8 cellular contexts compared by ENCODE assay signal in genomic region chr12:45727994-45728624, GRCh38. TPM values are rescaled to one million over a fixed set of nuclear protein-coding genes. Genes with fewer than 3 reads are reported as not detected.
DNase-seq lines count a peak whose midpoint lies in the region; ATAC-seq and TF ChIP-seq lines count a peak whose summit lies in the region.

No MANE protein-coding gene starts in this region.

- H3K27me3 ChIP-seq in OCI-LY3 (ENCODE audit: low read depth, low read length) (no peaks in the 10 kb centered on the region), endodermal cell (ENCODE audit: control insufficient read depth, insufficient read depth, low read length, poor library complexity, severe bottlenecking) (peaks cover 30% of the 10 kb centered on the region), neural progenitor cell (no peaks in the 10 kb centered on the region)

- no peak for ATAC-seq in GM19324 (IDR thresholded peaks at IDR 0.05; ENCODE audit: low FRiP score, unreplicated experiment)

- DNase-seq in T-helper 2 cell treated with Interferon-gamma antibody and Interleukin-4, amounts not matched to agents 5 μg/mL and 100 μg/mL, for 36 hours (ENCODE audit: low spot score): no peak
- DNase-seq in T-helper 2 cell (no peak), endodermal cell (no peak), neural progenitor cell (ENCODE audit: low spot score) (no peak), SKM-1 (lab: John Stamatoyannopoulos, UW; ENCODE audit: unreplicated experiment) (no peak), LoVo (ENCODE audit: low spot score) (no peak)

- H3K9ac ChIP-seq in OCI-LY3 (ENCODE audit: low read length): peak overlapping the region; percentile 98
- H3K9ac ChIP-seq in endodermal cell (ENCODE audit: extremely low read depth, low read length, poor library complexity, severe bottlenecking): peak overlapping the region; percentile 96
- no peak overlapping the region for H3K9ac ChIP-seq in neural progenitor cell

- H3K4me3 Mint-ChIP-seq in T-helper 2 cell treated with Interferon-gamma antibody and Interleukin-4, amounts not matched to agents 5 μg/mL and 100 μg/mL, for 36 hours: peak overlapping the region; percentile 97
- H3K4me3 Mint-ChIP-seq in endodermal cell (peak overlapping the region; percentile 93), neural progenitor cell (peak overlapping the region; percentile 98)

- peaks cover 21% of the 10 kb centered on the region for H3K4me1 ChIP-seq in OCI-LY3 (ENCODE audit: low read length)
- peaks cover 3% of the 10 kb centered on the region for H3K4me1 ChIP-seq in endodermal cell (ENCODE audit: control insufficient read depth, insufficient read depth, low read length)
- peaks cover 39% of the 10 kb centered on the region for H3K4me1 ChIP-seq in neural progenitor cell

- no peaks in the 10 kb centered on the region for H3K27me3 Mint-ChIP-seq in T-helper 2 cell treated with Interferon-gamma antibody and Interleukin-4, amounts not matched to agents 5 μg/mL and 100 μg/mL, for 36 hours (ENCODE audit: low read depth)
- peaks cover 18% of the 10 kb centered on the region for H3K27me3 Mint-ChIP-seq in endodermal cell (ENCODE audit: insufficient read depth)
- no peaks in the 10 kb centered on the region for H3K27me3 Mint-ChIP-seq in neural progenitor cell (ENCODE audit: insufficient read depth, low read depth)

- peaks cover 3% of the 10 kb centered on the region; the same call in 1 of the 2 replicates for H4K20me1 ChIP-seq in OCI-LY3 (ENCODE audit: insufficient read depth, low read length)
- peaks cover 17% of the 10 kb centered on the region for H4K20me1 ChIP-seq in neural progenitor cell (ENCODE audit: low read depth)

- H3K4me1 Mint-ChIP-seq in T-helper 2 cell treated with Interferon-gamma antibody and Interleukin-4, amounts not matched to agents 5 μg/mL and 100 μg/mL, for 36 hours (ENCODE audit: low read depth): peaks cover 17% of the 10 kb centered on the region
- peaks cover 14% of the 10 kb centered on the region for H3K4me1 Mint-ChIP-seq in endodermal cell
- H3K4me1 Mint-ChIP-seq in neural progenitor cell: peaks cover 16% of the 10 kb centered on the region

- H3K4me3 ChIP-seq in OCI-LY3 (ENCODE audit: low read length) (peak overlapping the region; percentile 94), endodermal cell (ENCODE audit: low read length) (peak overlapping the region; percentile 98), neural progenitor cell (peak overlapping the region; percentile 88)

- H2AFZ ChIP-seq in OCI-LY3 (ENCODE audit: low read depth, low read length): peak overlapping the region; percentile 69
- H2AFZ ChIP-seq in neural progenitor cell (replicated peaks): peak overlapping the region; percentile 31

- peak overlapping the region; percentile 99 for H3K27ac Mint-ChIP-seq in T-helper 2 cell treated with Interferon-gamma antibody and Interleukin-4, amounts not matched to agents 5 μg/mL and 100 μg/mL, for 36 hours
- peak overlapping the region; percentile 99 for H3K27ac Mint-ChIP-seq in endodermal cell
- peak overlapping the region; percentile 74 for H3K27ac Mint-ChIP-seq in neural progenitor cell

- H3K9me3 Mint-ChIP-seq in T-helper 2 cell treated with Interferon-gamma antibody and Interleukin-4, amounts not matched to agents 5 μg/mL and 100 μg/mL, for 36 hours: no peaks in the 10 kb centered on the region
- H3K9me3 Mint-ChIP-seq in endodermal cell: no peaks in the 10 kb centered on the region
- no peaks in the 10 kb centered on the region for H3K9me3 Mint-ChIP-seq in neural progenitor cell

- H3K4me2 ChIP-seq in OCI-LY3 (ENCODE audit: low read length): peak overlapping the region; percentile 68
- H3K4me2 ChIP-seq in neural progenitor cell: peak overlapping the region; percentile 86

- peaks cover 27% of the 10 kb centered on the region for H3K36me3 Mint-ChIP-seq in T-helper 2 cell treated with Interferon-gamma antibody and Interleukin-4, amounts not matched to agents 5 μg/mL and 100 μg/mL, for 36 hours (ENCODE audit: low read depth)
- H3K36me3 Mint-ChIP-seq in endodermal cell (ENCODE audit: low read depth) (peaks cover 2% of the 10 kb centered on the region), neural progenitor cell (peaks cover 8% of the 10 kb centered on the region)

- 0 to 1% methylated on average over 10 to 11 of the region's 16 CpGs for WGBS in endodermal cell (ENCODE audit: insufficient coverage in 1 of 2, insufficient read length in 1 of 2), 2 experiments

- H3K79me2 ChIP-seq in OCI-LY3 (ENCODE audit: low read length) (peaks cover 69% of the 10 kb centered on the region), neural progenitor cell (ENCODE audit: low read depth) (peaks cover 75% of the 10 kb centered on the region)

- no peak for TF ChIP-seq CTCF in OCI-LY3 (IDR thresholded peaks at IDR 0.05; ENCODE audit: low read depth, low read length)
- TF ChIP-seq CTCF in endodermal cell (conservative IDR thresholded peaks at IDR 0.05): no peak
- TF ChIP-seq CTCF in neural progenitor cell (IDR thresholded peaks at IDR 0.05): no peak

- peaks cover 4% of the 10 kb centered on the region for H3K36me3 ChIP-seq in OCI-LY3 (replicated peaks; ENCODE audit: low read depth, low read length)
- H3K36me3 ChIP-seq in endodermal cell (ENCODE audit: control insufficient read depth, insufficient read depth, low read length): peaks cover 12% of the 10 kb centered on the region
- peaks cover 20% of the 10 kb centered on the region for H3K36me3 ChIP-seq in neural progenitor cell

- no peaks in the 10 kb centered on the region for H3K9me3 ChIP-seq in OCI-LY3 (ENCODE audit: insufficient read depth, low read length)
- no peaks in the 10 kb centered on the region for H3K9me3 ChIP-seq in endodermal cell (ENCODE audit: control insufficient read depth, low read length)
- H3K9me3 ChIP-seq in neural progenitor cell (ENCODE audit: low read depth): no peaks in the 10 kb centered on the region

- peaks cover 43% of the 10 kb centered on the region for H3F3A ChIP-seq in neural progenitor cell (ENCODE audit: low read depth)

- peak overlapping the region; percentile 96 for H3K27ac ChIP-seq in OCI-LY3 (ENCODE audit: low read length)
- H3K27ac ChIP-seq in endodermal cell (ENCODE audit: low read depth, low read length): peak overlapping the region; percentile 92
- H3K27ac ChIP-seq in neural progenitor cell: peak overlapping the region; percentile 97

RNA-seq across cellular contexts. Expression of gene ARID2, which starts 1.4 kb away (rescaled TPM):
- total RNA-seq in endodermal cell (10 to 100 TPM; 54.0 to 58.1 TPM), neural progenitor cell (ENCODE audit: low replicate concordance) (73.3 and 86.4 TPM in 2 replicates)
- 34.2 TPM for polyA plus RNA-seq in endodermal cell (2013, experiment 1 of 2)
- polyA plus RNA-seq in endodermal cell (2013, experiment 2 of 2): 35.0 TPM
